In the genomic region with DNA sequence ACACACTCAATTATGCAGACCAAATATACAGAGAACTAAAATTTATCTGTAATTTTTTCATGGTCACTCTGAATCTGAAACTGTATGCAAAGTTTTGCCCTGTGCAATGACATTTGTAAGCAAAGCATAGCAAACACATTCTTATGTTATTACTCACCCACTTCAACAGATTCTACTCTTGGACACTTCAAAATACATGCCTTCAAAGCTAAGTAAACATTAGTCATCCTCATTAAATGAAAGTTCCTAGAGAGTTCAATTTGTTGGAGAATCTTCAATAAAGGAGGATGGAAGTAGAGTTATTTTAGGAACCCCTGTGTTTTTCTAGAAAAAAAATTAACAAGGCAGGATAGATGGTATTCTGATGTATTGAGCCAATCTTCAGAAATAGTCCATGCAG, we compare ENCODE assay signal across 12 cellular contexts.
DNase-seq lines count a peak whose midpoint lies in the region; ATAC-seq, FAIRE-seq and TF ChIP-seq lines count a peak whose summit lies in the region.
"Had no signal": no experiment of that assay in that cellular context is flagged by ENCODE, and none has a peak within 500 bp of the region (broad histone marks: within the 10 kb centered on the region; RNA-seq: fewer than 3 reads in every experiment).

No MANE protein-coding gene starts in this region.

- in situ Hi-C loops in GM12878 (cut with MboI) (no loop called here), G401 (cut with HindIII; ENCODE audit: low sequenced_read_pairs) (no loop called here)

- H3K4me1 ChIP-seq in GM12878 (ENCODE audit: control insufficient read depth, insufficient read depth, low read length): no peaks in the 10 kb centered on the region
- peaks cover 26% of the 10 kb centered on the region for H3K4me1 ChIP-seq in neuron (ENCODE audit: insufficient read depth, low read length)
- no peaks in the 10 kb centered on the region for H3K4me1 ChIP-seq in adrenal gland (replicated peaks in 1 of 2)
- H3K4me1 ChIP-seq: colonic mucosa, right lobe of liver, tibial nerve had no signal

- TF ChIP-seq POLR2A in GM12878 (IDR thresholded peaks at IDR 0.05; ENCODE audit: low read depth, low read length) (no peak), GM12891 (IDR thresholded peaks at IDR 0.05; ENCODE audit: low read depth, low read length) (no peak), adrenal gland (IDR thresholded peaks at IDR 0.05) (no peak)

- H3K9me3 ChIP-seq in GM12878 (replicated peaks; ENCODE audit: control insufficient read depth, insufficient read depth, low read length) (no peaks in the 10 kb centered on the region), neuron (ENCODE audit: low read length) (no peaks in the 10 kb centered on the region), adrenal gland (replicated peaks in 1 of 3) (no peaks in the 10 kb centered on the region)
- H3K9me3 ChIP-seq: colonic mucosa, tibial nerve had no signal

- CTCF ChIA-PET in GM12878 (lab: Yijun Ruan, JAX): no interaction called here

- BruUV-seq in GM12878 (replicated peaks; lab: Mats Ljungman, UMichigan): no TSS peak

- H3K79me2 ChIP-seq in GM12878 (ENCODE audit: control insufficient read depth, insufficient read depth, low read length): no peaks in the 10 kb centered on the region

- RAD21 ChIA-PET in GM12878 (lab: Charles Lee; ENCODE audit: unreplicated experiment): no interaction called here

- peak; percentile 92 for ATAC-seq in GM18870 (IDR thresholded peaks at IDR 0.05; ENCODE audit: unreplicated experiment)
- ATAC-seq in GM12878: peak; percentile 31; the same call in 1 of the 3 replicates

- no peak for TF ChIP-seq EP300 in GM12878 (IDR thresholded peaks at IDR 0.05; ENCODE audit: borderline replicate concordance in 1 of 2, control insufficient read depth in 1 of 2, low read depth in 2 of 2, low read length in 2 of 2)

- H3K27ac ChIP-seq in GM12878 (ENCODE audit: control insufficient read depth, insufficient read depth): no peak overlapping the region
- no peak overlapping the region for H3K27ac ChIP-seq in adrenal gland
- H3K27ac ChIP-seq: colonic mucosa, right lobe of liver, tibial nerve, VCaP had no signal

- FAIRE-seq in GM12878 (lab: Jason Lieb, UNC) (no peak), GM12891 (lab: Jason Lieb, UNC) (no peak)

- H2AFZ ChIP-seq in GM12878 (ENCODE audit: control insufficient read depth, low read depth, low read length) (no peak overlapping the region), neuron (ENCODE audit: low read depth, low read length) (peak overlapping the region; percentile 10)

- no peak for TF ChIP-seq RAD21 in GM12878 (IDR thresholded peaks at IDR 0.05; ENCODE audit: insufficient read depth, low read depth, low read length)

- no peak for TF ChIP-seq CTCF in GM12878 (IDR thresholded peaks at IDR 0.05 in 2 of 3, conservative IDR thresholded peaks at IDR 0.05 in 1 of 3; ENCODE audit: control insufficient read depth in 2 of 3, extremely low read depth in 1 of 3, insufficient read depth in 1 of 3, low read depth in 3 of 3, low read length in 3 of 3)
- no peak for TF ChIP-seq CTCF in adrenal gland (IDR thresholded peaks at IDR 0.05)

- H3K4me3 ChIP-seq in GM12878 (no peak overlapping the region), neuron (ENCODE audit: low read length) (no peak overlapping the region), adrenal gland (no peak overlapping the region)
- H3K4me3 ChIP-seq: colonic mucosa, right lobe of liver, tibial nerve had no signal

- POLR2A ChIA-PET in GM12878 (lab: Charles Lee): no interaction called here

- SMC1A ChIA-PET in GM12878 (lab: Charles Lee; ENCODE audit: uncharacterized antibody, unreplicated experiment): no interaction called here

- H3K9ac ChIP-seq in GM12878 (ENCODE audit: control insufficient read depth, insufficient read depth, low read length): no peak overlapping the region

- H3K4me2 ChIP-seq in GM12878 (ENCODE audit: control insufficient read depth, insufficient read depth): no peak overlapping the region

- H3K27me3 ChIP-seq in GM12878 (replicated peaks in 1 of 2; ENCODE audit: control insufficient read depth in 2 of 2, insufficient read depth in 2 of 2, low read length in 1 of 2) (no peaks in the 10 kb centered on the region), neuron (ENCODE audit: insufficient read depth, low read length) (no peaks in the 10 kb centered on the region), adrenal gland (no peaks in the 10 kb centered on the region)
- H3K27me3 ChIP-seq: colonic mucosa, right lobe of liver, tibial nerve had no signal

- intact Hi-C loops in GM12878 (cut with micrococcal nuclease; ENCODE audit: unreplicated experiment) (no loop called here), adrenal gland (cut with DNase I) (no loop called here)

- peak; percentile 70 for DNase-seq in HT-29 (ENCODE audit: low spot score)
- no peak for DNase-seq in GM12878 (ENCODE audit: low read depth, low spot score)
- no peak for DNase-seq in GM12891 (ENCODE audit: insufficient read length, low spot score)
- DNase-seq in G401 (ENCODE audit: low spot score): no peak
- DNase-seq in adrenal gland: no peak
- no peak for DNase-seq in cerebellar cortex (ENCODE audit: low spot score)
- DNase-seq: colonic mucosa, right lobe of liver had no signal

- no peaks in the 10 kb centered on the region for H3K36me3 ChIP-seq in GM12878 (ENCODE audit: control insufficient read depth in 2 of 2, insufficient read depth in 2 of 2, low read length in 1 of 2)
- H3K36me3 ChIP-seq in neuron (ENCODE audit: insufficient read depth, low read length): no peaks in the 10 kb centered on the region
- H3K36me3 ChIP-seq in adrenal gland (replicated peaks in 1 of 2): no peaks in the 10 kb centered on the region
- H3K36me3 ChIP-seq: colonic mucosa, right lobe of liver, tibial nerve had no signal

- no peaks in the 10 kb centered on the region for H4K20me1 ChIP-seq in GM12878 (ENCODE audit: control insufficient read depth, insufficient read depth)

TF ChIP-seq in GM12878, 131 proteins besides CTCF, POLR2A, EP300 and RAD21 (continues in another document):
- TF ChIP-seq MLLT1 (IDR thresholded peaks at IDR 0.05): no peak

TF ChIP-seq in GM12891, 5 proteins besides CTCF, POLR2A, EP300 and RAD21:
- no peak for TF ChIP-seq POU2F2 (IDR thresholded peaks at IDR 0.05; ENCODE audit: low read depth, low read length)
- TF ChIP-seq TAF1 (IDR thresholded peaks at IDR 0.05; ENCODE audit: low read depth, low read length): no peak
- no peak for TF ChIP-seq SPI1 (IDR thresholded peaks at IDR 0.05; ENCODE audit: low read depth, low read length)
